ENCODE assay signal across 1 cellular context in genomic region chr1:51878616-51879336, GRCh38.
A peak's percentile ranks its signal among the peaks of the same experiment; 100 is the strongest.
TF ChIP-seq lines count a peak whose summit lies in the region.

NRDC (minus strand) TSS chr1:51878727; CDS start chr1:51878615, 112 bp downstream.

TF ChIP-seq in GM23338, 12 proteins besides CTCF, POLR2A, EP300 and RAD21 (continued from another document):
- TF ChIP-seq ZNF462 (CRISPR knock-in tag; IDR thresholded peaks at IDR 0.05) (no peak), REST (IDR thresholded peaks at IDR 0.05; ENCODE audit: unreplicated experiment) (peak; percentile 21), ETS1 (IDR thresholded peaks at IDR 0.05) (peak; percentile 39; the same call in 1 of the 2 replicates), CREB1 (CRISPR knock-in tag; IDR thresholded peaks at IDR 0.05; ENCODE audit: low read depth) (peak; percentile 95)
